1 cellular context compared by ENCODE assay signal in the genomic region with DNA sequence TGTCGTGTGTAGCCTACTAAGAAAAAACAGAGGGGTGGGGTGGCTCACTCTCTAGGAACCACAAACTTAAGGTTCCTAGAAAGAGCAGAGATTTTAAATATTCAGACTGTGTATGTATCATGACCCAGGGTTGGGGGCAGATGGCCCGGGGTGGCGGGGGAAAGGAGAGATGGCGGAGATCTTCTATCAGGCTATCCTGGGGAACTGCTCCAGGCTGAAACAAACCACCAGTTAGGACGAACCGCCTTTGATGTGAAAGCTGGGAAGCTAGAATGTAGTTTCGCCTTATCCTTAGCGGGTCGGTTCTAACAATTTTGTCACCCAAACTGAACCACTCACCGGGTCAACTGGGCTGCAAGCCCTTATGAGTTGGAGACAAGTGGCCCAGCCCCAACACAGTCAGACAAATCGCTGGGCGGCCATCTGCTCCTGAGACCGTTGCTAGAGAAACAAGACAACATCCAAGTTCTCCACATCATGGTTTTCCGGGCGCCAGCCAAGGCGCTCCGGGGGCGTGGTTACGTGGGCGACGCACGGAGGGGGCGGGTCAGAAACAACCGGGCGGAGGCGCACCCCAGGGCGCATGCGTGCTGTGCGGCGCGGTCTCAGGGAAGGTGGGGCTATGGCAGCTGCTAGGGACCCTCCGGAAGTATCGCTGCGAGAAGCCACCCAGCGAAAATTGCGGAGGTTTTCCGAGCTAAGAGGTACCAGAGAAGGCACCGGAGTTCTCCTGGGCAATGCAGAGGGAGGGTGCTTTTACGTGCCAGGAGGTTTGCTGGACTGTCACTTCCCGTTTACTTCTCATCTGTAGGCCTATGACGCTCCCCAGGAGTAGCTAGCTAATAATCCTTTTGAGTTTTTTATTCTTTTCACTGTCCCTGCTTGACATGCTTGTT.
A peak's percentile ranks its signal among the peaks of the same experiment; 100 is the strongest.
TF ChIP-seq lines count a peak whose summit lies in the region.

Gene FPGT (plus strand): TSS at position 586 of the 896 bp plus-strand sequence. CDS start 37 bp downstream, at position 623.
Gene LRRIQ3 (minus strand): TSS at position 520 of the 896 bp plus-strand sequence. CDS start 14,492 bp downstream, outside the sequence.

TF ChIP-seq in SK-N-SH, 30 proteins besides CTCF, POLR2A, EP300 and RAD21 (continued from another document):
- TF ChIP-seq ELF1 (IDR thresholded peaks at IDR 0.05) (peak; percentile 74), USF1 (IDR thresholded peaks at IDR 0.05; ENCODE audit: borderline replicate concordance, low read depth) (no peak), YY1 (IDR thresholded peaks at IDR 0.05; ENCODE audit: low read depth) (peak; percentile 71), SMC3 (IDR thresholded peaks at IDR 0.05; ENCODE audit: low read depth, low read length) (no peak), MAX (IDR thresholded peaks at IDR 0.05; ENCODE audit: low read depth) (0 out of 2 replicates have a peak, but pooled peaks have one; percentile 19), TAF1 (IDR thresholded peaks at IDR 0.05; ENCODE audit: borderline replicate concordance, low read depth, low read length) (peak; percentile 62; the same call in 1 of the 2 replicates), PBX3 (IDR thresholded peaks at IDR 0.05) (no peak), FOXM1 (IDR thresholded peaks at IDR 0.05; ENCODE audit: low read depth) (no peak), GATA2 (CRISPR knock-in tag; IDR thresholded peaks at IDR 0.05) (no peak), FOXJ3 (CRISPR knock-in tag; IDR thresholded peaks at IDR 0.05) (peak; percentile 46; the same call in 1 of the 2 replicates), MEF2A (IDR thresholded peaks at IDR 0.05; ENCODE audit: borderline replicate concordance, low read depth) (no peak), SIN3A (IDR thresholded peaks at IDR 0.05; ENCODE audit: borderline replicate concordance, low read depth, low read length) (peak; percentile 27; the same call in 1 of the 2 replicates), FOSL2 (IDR thresholded peaks at IDR 0.05; ENCODE audit: borderline replicate concordance, low read depth) (no peak), NFIC (IDR thresholded peaks at IDR 0.05; ENCODE audit: borderline replicate concordance) (0 out of 2 replicates have a peak, but pooled peaks have one; percentile 5)
- TF ChIP-seq, protein P1, sequence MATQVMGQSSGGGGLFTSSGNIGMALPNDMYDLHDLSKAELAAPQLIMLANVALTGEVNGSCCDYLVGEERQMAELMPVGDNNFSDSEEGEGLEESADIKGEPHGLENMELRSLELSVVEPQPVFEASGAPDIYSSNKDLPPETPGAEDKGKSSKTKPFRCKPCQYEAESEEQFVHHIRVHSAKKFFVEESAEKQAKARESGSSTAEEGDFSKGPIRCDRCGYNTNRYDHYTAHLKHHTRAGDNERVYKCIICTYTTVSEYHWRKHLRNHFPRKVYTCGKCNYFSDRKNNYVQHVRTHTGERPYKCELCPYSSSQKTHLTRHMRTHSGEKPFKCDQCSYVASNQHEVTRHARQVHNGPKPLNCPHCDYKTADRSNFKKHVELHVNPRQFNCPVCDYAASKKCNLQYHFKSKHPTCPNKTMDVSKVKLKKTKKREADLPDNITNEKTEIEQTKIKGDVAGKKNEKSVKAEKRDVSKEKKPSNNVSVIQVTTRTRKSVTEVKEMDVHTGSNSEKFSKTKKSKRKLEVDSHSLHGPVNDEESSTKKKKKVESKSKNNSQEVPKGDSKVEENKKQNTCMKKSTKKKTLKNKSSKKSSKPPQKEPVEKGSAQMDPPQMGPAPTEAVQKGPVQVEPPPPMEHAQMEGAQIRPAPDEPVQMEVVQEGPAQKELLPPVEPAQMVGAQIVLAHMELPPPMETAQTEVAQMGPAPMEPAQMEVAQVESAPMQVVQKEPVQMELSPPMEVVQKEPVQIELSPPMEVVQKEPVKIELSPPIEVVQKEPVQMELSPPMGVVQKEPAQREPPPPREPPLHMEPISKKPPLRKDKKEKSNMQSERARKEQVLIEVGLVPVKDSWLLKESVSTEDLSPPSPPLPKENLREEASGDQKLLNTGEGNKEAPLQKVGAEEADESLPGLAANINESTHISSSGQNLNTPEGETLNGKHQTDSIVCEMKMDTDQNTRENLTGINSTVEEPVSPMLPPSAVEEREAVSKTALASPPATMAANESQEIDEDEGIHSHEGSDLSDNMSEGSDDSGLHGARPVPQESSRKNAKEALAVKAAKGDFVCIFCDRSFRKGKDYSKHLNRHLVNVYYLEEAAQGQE (IDR thresholded peaks at IDR 0.05; ENCODE audit: low read depth, low read length): no peak
- TF ChIP-seq, protein P2, sequence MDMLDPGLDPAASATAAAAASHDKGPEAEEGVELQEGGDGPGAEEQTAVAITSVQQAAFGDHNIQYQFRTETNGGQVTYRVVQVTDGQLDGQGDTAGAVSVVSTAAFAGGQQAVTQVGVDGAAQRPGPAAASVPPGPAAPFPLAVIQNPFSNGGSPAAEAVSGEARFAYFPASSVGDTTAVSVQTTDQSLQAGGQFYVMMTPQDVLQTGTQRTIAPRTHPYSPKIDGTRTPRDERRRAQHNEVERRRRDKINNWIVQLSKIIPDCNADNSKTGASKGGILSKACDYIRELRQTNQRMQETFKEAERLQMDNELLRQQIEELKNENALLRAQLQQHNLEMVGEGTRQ (IDR thresholded peaks at IDR 0.05; ENCODE audit: borderline replicate concordance, low read depth, low read length): no peak
